In genomic region chr13:26591672-26592071, GRCh38 we compare ENCODE assay signal across 26 cellular contexts.
"Had no signal": no experiment of that assay in that cellular context is flagged by ENCODE, and none has a peak within 500 bp of the region (broad histone marks: within the 10 kb centered on the region; RNA-seq: fewer than 3 reads in every experiment).

No MANE protein-coding gene starts in this region.

- H3K36me3 Mint-ChIP-seq: immature natural killer cell, natural killer cell had no signal

- H3K27me3 Mint-ChIP-seq: type B pancreatic cell had no signal

- H3K27ac ChIP-seq: left ventricle myocardium inferior, neutrophil, parathyroid adenoma, psoas muscle, skin epidermis, stomach, thoracic aorta, tibial nerve, uterus had no signal

- DNase-seq: hypothalamus; immature natural killer cell; kidney; left colon; left ventricle myocardium inferior; naive B cell; natural killer cell; occipital lobe; psoas muscle; stimulated activated CD4-positive, alpha-beta T cell treated with anti-CD3 and anti-CD28 coated beads, Interleukin-12 subunit alpha, Interleukin-12 subunit beta, amount 100 ng/mL, for 4 hours; stimulated activated CD4-positive, alpha-beta T cell treated with anti-CD3 and anti-CD28 coated beads, Interleukin-15, amount 100 ng/mL, for 24 hours; stimulated activated CD4-positive, alpha-beta T cell treated with anti-CD3 and anti-CD28 coated beads, Interleukin-2, amount 100 ng/mL, for 24 hours; stimulated activated CD4-positive, alpha-beta T cell treated with anti-CD3 and anti-CD28 coated beads, Interleukin-4, amount 100 ng/mL, for 1 hour; stimulated activated naive B cell treated with anti-CD40 and anti-IgM and Interleukin-4, amounts not matched to agents 10 μg/mL and 1 μg/mL and 100 μg/mL, for 72 hours; stimulated activated naive CD8-positive, alpha-beta T cell treated with anti-CD3 and anti-CD28 coated beads, Interleukin-15, Interleukin-2, amounts not matched to agents 100 U/mL and 50 U/mL, for 24 hours; stomach; uterus had no signal

- H3K4me3 ChIP-seq: left ventricle myocardium inferior, lung, psoas muscle, skin epidermis, stomach, thoracic aorta, tibial nerve, uterus had no signal

- H2AFZ ChIP-seq: parathyroid adenoma had no signal

- ATAC-seq: left colon; psoas muscle; sciatic nerve; stimulated activated naive B cell treated with anti-CD40 and anti-IgM and Interleukin-4, amounts not matched to agents 10 μg/mL and 1 μg/mL and 100 μg/mL, for 72 hours; stimulated activated naive CD8-positive, alpha-beta T cell treated with anti-CD3 and anti-CD28 coated beads, Interleukin-15, Interleukin-2, amounts not matched to agents 100 U/mL and 50 U/mL, for 24 hours had no signal

- H3K4me3 Mint-ChIP-seq: immature natural killer cell; mesothelial cell of epicardium; naive B cell; natural killer cell; stimulated activated naive B cell treated with anti-CD40 and anti-IgM and Interleukin-4, amounts not matched to agents 10 μg/mL and 1 μg/mL and 100 μg/mL, for 72 hours; type B pancreatic cell had no signal

- H3K36me3 ChIP-seq: left ventricle myocardium inferior, neutrophil, stomach, thoracic aorta, tibial nerve, uterus had no signal

- H3K27ac Mint-ChIP-seq: immature natural killer cell; mesothelial cell of epicardium; natural killer cell; stimulated activated naive B cell treated with anti-CD40 and anti-IgM and Interleukin-4, amounts not matched to agents 10 μg/mL and 1 μg/mL and 100 μg/mL, for 72 hours; type B pancreatic cell had no signal

- H3K9ac ChIP-seq: parathyroid adenoma had no signal

- H3K4me1 Mint-ChIP-seq: immature natural killer cell, naive B cell, natural killer cell had no signal

- H3K4me1 ChIP-seq: parathyroid adenoma, psoas muscle, tibial nerve, uterus had no signal

- H3K27me3 ChIP-seq: neutrophil, stomach, tibial nerve, uterus had no signal

- H3K9me3 ChIP-seq: neutrophil, thoracic aorta had no signal

- H3K79me2 ChIP-seq: parathyroid adenoma had no signal
